Comparison of ENCODE assay signal across 8 cellular contexts in the genomic region with DNA sequence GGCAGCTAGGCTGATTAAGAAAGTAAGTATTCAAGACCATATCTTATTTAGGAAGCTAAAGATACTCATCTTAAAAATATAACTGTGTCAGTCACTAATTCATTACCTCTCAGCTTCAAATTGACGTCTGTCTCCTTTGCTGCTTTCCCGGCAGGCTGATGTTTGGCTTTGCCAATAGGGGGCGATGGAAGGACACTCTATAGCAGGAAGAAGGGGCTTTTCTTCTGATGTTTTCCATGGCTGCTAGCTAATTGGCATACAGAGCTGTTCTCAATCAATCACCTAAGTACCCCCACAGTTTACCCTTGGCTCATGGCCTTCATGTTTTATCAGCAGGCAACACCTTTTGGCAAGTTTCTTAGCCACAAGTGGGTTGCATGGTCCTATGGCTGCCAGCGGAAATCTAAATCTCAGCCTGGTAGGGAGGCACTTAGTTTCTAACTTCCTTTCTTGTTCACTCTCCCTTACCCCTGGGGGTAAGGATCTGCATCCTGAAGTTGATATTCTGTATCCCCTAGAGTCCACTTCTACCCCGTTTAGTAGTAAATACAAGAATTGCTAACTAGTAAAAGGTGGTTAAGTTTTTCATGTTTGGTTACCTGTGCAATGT. TPM values are rescaled to one million over a fixed set of nuclear protein-coding genes. Genes with fewer than 3 reads are reported as not detected.
DNase-seq lines count a peak whose midpoint lies in the region; ATAC-seq, FAIRE-seq and TF ChIP-seq lines count a peak whose summit lies in the region.

No MANE protein-coding gene starts in this region.

- H3K9me3 Mint-ChIP-seq in astrocyte (ENCODE audit: unreplicated experiment) = no peaks in the 10 kb centered on the region

- H3K27me3 ChIP-seq in astrocyte (ENCODE audit: insufficient read depth, low read length) = no peaks in the 10 kb centered on the region

- H3K9me3 ChIP-seq in astrocyte (ENCODE audit: insufficient read depth, low read depth, low read length) = no peaks in the 10 kb centered on the region

- H3K4me3 Mint-ChIP-seq in astrocyte (ENCODE audit: unreplicated experiment) = no peak overlapping the region

- no peaks in the 10 kb centered on the region for H3K36me3 Mint-ChIP-seq in astrocyte (ENCODE audit: low read depth, unreplicated experiment)

- H3K27me3 Mint-ChIP-seq in astrocyte (ENCODE audit: low read depth, unreplicated experiment) = no peaks in the 10 kb centered on the region

- no peaks in the 10 kb centered on the region for H3K79me2 ChIP-seq in astrocyte (ENCODE audit: insufficient read depth, low read length)

- peak overlapping the region; percentile 9 for H2AFZ ChIP-seq in astrocyte (ENCODE audit: low read depth, low read length)

- H3K4me1 ChIP-seq in astrocyte (ENCODE audit: insufficient read depth, low read length) = no peaks in the 10 kb centered on the region

- no peak overlapping the region for H3K4me2 ChIP-seq in astrocyte (ENCODE audit: low read length)

- TF ChIP-seq CTCF in GM20000 (IDR thresholded peaks at IDR 0.05; ENCODE audit: extremely low read depth, missing control alignments) = peak; percentile 79
- TF ChIP-seq CTCF in astrocyte (IDR thresholded peaks at IDR 0.05; ENCODE audit: insufficient read depth, low read depth, low read length) = peak; percentile 92

- H3K27ac ChIP-seq in astrocyte (ENCODE audit: low read depth, low read length) = no peak overlapping the region

- FAIRE-seq in astrocyte (lab: Jason Lieb, UNC) = peak; percentile 23

- H3K4me3 ChIP-seq in astrocyte (ENCODE audit: insufficient read depth, low read depth, low read length) = no peak overlapping the region

- H3K27ac Mint-ChIP-seq in astrocyte (ENCODE audit: unreplicated experiment) = no peak overlapping the region

- DNase-seq in D341Med (ENCODE audit: low spot score) (peak; percentile 72), GM20000 (ENCODE audit: low spot score) (peak; percentile 60), NCI-H524 (lab: John Stamatoyannopoulos, UW) (peak; percentile 42 to 72), astrocyte (ENCODE audit: low read depth) (peak; percentile 12), left colon (no peak), GOT3 (lab: John Stamatoyannopoulos, UW) (no peak)

- H3K9ac ChIP-seq in astrocyte (ENCODE audit: low read length) = no peak overlapping the region

- H3K36me3 ChIP-seq in astrocyte (ENCODE audit: insufficient read depth, low read length) = no peaks in the 10 kb centered on the region

- intact Hi-C loops in left colon (cut with DNase I, micrococcal nuclease) = no loop called here

- ATAC-seq in left colon = peak; percentile 52
- ATAC-seq in HG02798 (IDR thresholded peaks at IDR 0.05; ENCODE audit: poor library complexity, unreplicated experiment) = no peak
- no peak for ATAC-seq in GM19397 (IDR thresholded peaks at IDR 0.05; ENCODE audit: unreplicated experiment)

- H4K20me1 ChIP-seq in astrocyte (ENCODE audit: insufficient read depth, low read length) = no peaks in the 10 kb centered on the region

- H3K4me1 Mint-ChIP-seq in astrocyte (ENCODE audit: low read depth, unreplicated experiment) = peaks cover 3% of the 10 kb centered on the region

RNA-seq across cellular contexts. Expression of gene ESYT3, which starts 45.0 kb away (rescaled TPM):
- 2.0 and 2.6 TPM in 2 replicates for total RNA-seq in astrocyte
- 1 to 10 TPM in 1 of 2 donors, under 1 TPM in 1; 0.12 to 1.7 TPM for total RNA-seq in left colon

Comparison
In these comparisons a context has a peak if more than half of its experiments do, and no peak if none do; other contexts are left out.
1. DNase-seq: peak in D341Med (single experiment), GM20000 (single experiment), NCI-H524 (2 of 2) and astrocyte (single experiment); none in left colon (0 of 2) and GOT3 (single experiment).